In the genomic region with DNA sequence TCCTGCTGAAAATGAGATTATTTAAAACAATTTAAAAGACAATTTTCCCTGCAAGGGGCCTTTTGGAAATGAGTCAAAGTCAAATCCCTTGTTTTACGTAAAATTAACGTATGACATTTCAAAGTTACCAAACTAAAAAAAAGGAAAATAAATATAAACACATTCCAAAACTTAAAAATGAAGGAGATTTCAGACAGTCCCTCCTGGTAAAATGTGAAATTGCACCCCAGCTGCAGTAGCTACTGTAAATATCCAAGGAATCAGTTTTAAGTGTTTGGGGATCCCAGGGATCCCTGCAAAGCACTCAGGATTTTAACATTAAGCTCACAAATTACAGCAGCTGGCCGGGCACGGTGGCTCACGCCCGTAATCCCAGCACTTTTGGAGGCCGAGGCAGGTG, we compare ENCODE assay signal across 17 cellular contexts.
DNase-seq lines count a peak whose midpoint lies in the region; ATAC-seq, FAIRE-seq and TF ChIP-seq lines count a peak whose summit lies in the region.
"Had no signal": no experiment of that assay in that cellular context is flagged by ENCODE, and none has a peak within 500 bp of the region (broad histone marks: within the 10 kb centered on the region; RNA-seq: fewer than 3 reads in every experiment).

No MANE protein-coding gene starts in this region.

- no peaks in the 10 kb centered on the region for H3K27me3 ChIP-seq in brain microvascular endothelial cell (replicated peaks)

- no peak overlapping the region for H3K27ac Mint-ChIP-seq in progenitor cell of endocrine pancreas

- FAIRE-seq in kidney (lab: Jason Lieb, UNC): no peak
- FAIRE-seq: GM12878, GM19239, HepG2 had no signal

- no peaks in the 10 kb centered on the region for H3K27me3 Mint-ChIP-seq in progenitor cell of endocrine pancreas

- ATAC-seq in HG02870 (IDR thresholded peaks at IDR 0.05; ENCODE audit: unreplicated experiment): no peak
- ATAC-seq: activated T-cell treated with anti-CD3 and anti-CD28 coated beads, Interleukin-2, amount 50 U/mL, for 4 hours; HepG2 had no signal

- no peaks in the 10 kb centered on the region for H3K4me1 ChIP-seq in kidney (ENCODE audit: control insufficient read depth in 1 of 2, insufficient read depth in 1 of 2, low read depth in 1 of 2, low read length in 2 of 2)

- in situ Hi-C loops in brain microvascular endothelial cell (cut with HindIII; ENCODE audit: low pct_ligation_motif_present, low sequenced_read_pairs): no loop called here

- H3K4me1 Mint-ChIP-seq in progenitor cell of endocrine pancreas (ENCODE audit: low read depth): peaks cover 8% of the 10 kb centered on the region

- no peaks in the 10 kb centered on the region for H3K36me3 ChIP-seq in brain microvascular endothelial cell (replicated peaks)
- no peaks in the 10 kb centered on the region for H3K36me3 ChIP-seq in kidney (ENCODE audit: control insufficient read depth in 1 of 2, insufficient read depth in 2 of 2, low read length in 2 of 2)

- no peaks in the 10 kb centered on the region for H3K9me3 ChIP-seq in kidney (ENCODE audit: control insufficient read depth in 1 of 2, low read length in 2 of 2)

- H3K4me3 ChIP-seq in AG10803 (ENCODE audit: low read length): no peak overlapping the region
- no peak overlapping the region for H3K4me3 ChIP-seq in fibroblast of pulmonary artery (replicated peaks; ENCODE audit: low read depth, low read length)
- no peak overlapping the region for H3K4me3 ChIP-seq in brain microvascular endothelial cell (ENCODE audit: low read depth, low read length)
- no peak overlapping the region for H3K4me3 ChIP-seq in kidney (ENCODE audit: low read length in 2 of 2)
- H3K4me3 ChIP-seq: GM12878 had no signal

- no peak overlapping the region for H3K4me3 Mint-ChIP-seq in progenitor cell of endocrine pancreas (ENCODE audit: low read depth)
- H3K4me3 Mint-ChIP-seq: activated T-cell treated with anti-CD3 and anti-CD28 coated beads, Interleukin-2, amount 50 U/mL, for 4 hours had no signal

- peaks cover 30% of the 10 kb centered on the region for H3K36me3 Mint-ChIP-seq in progenitor cell of endocrine pancreas (ENCODE audit: insufficient read depth)

- H3K27ac ChIP-seq in VCaP (peak overlapping the region; percentile 40), brain microvascular endothelial cell (no peak overlapping the region), kidney (ENCODE audit: low read depth in 2 of 2, low read length in 2 of 2) (peak overlapping the region in 1 of 2 donors; percentile 51)

- peak; percentile 27 for TF ChIP-seq CTCF in AG10803 (conservative IDR thresholded peaks at IDR 0.05; ENCODE audit: low read length)
- no peak for TF ChIP-seq CTCF in VCaP (conservative IDR thresholded peaks at IDR 0.05)
- peak; percentile 4 for TF ChIP-seq CTCF in fibroblast of pulmonary artery (IDR thresholded peaks at IDR 0.05; ENCODE audit: low read length, missing control alignments)
- peak; percentile 31 for TF ChIP-seq CTCF in progenitor cell of endocrine pancreas (IDR thresholded peaks at IDR 0.05; ENCODE audit: unreplicated experiment)
- no peak for TF ChIP-seq CTCF in brain microvascular endothelial cell (IDR thresholded peaks at IDR 0.05; ENCODE audit: low read depth, low read length, missing control alignments)
- no peak for TF ChIP-seq CTCF in kidney (IDR thresholded peaks at IDR 0.05; ENCODE audit: borderline replicate concordance, extremely low read depth, insufficient read depth)

- intact Hi-C loops in kidney (cut with DNase I): no loop called here

- no peak overlapping the region for H3K9ac ChIP-seq in kidney (ENCODE audit: low read length in 2 of 2)

- no peak for DNase-seq in AG10803 (ENCODE audit: low read depth)
- no peak for DNase-seq in fibroblast of pulmonary artery (ENCODE audit: low read depth)
- no peak for DNase-seq in progenitor cell of endocrine pancreas (ENCODE audit: low spot score, unreplicated experiment)
- DNase-seq in brain microvascular endothelial cell: no peak
- DNase-seq in kidney: no peak
- DNase-seq in NCI-H524 (lab: John Stamatoyannopoulos, UW): no peak
- DNase-seq: activated CD4-positive, alpha-beta T cell treated with anti-CD3 and anti-CD28 coated beads for 1 hour; activated T-cell treated with anti-CD3 and anti-CD28 coated beads, Interleukin-2, amount 50 U/mL, for 4 hours; DND-41; NCI-H146; NCI-H82; stimulated activated CD8-positive, alpha-beta memory T cell treated with anti-CD3 and anti-CD28 coated beads, Interleukin-4, amount 100 ng/mL, for 48 hours had no signal

- H3K9me3 Mint-ChIP-seq in progenitor cell of endocrine pancreas (ENCODE audit: low read depth): peaks cover 11% of the 10 kb centered on the region
- H3K9me3 Mint-ChIP-seq: activated T-cell treated with anti-CD3 and anti-CD28 coated beads, Interleukin-2, amount 50 U/mL, for 4 hours had no signal

Comparison
In these comparisons a context has a peak if more than half of its experiments do, and no peak if none do; other contexts are left out.
1. CTCF ChIP-seq: peak in AG10803 (single experiment), fibroblast of pulmonary artery (single experiment) and progenitor cell of endocrine pancreas (single experiment); none in VCaP (single experiment), brain microvascular endothelial cell (single experiment) and kidney (single experiment).